9 cellular contexts compared by ENCODE assay signal in genomic region chr14:79809849-79810612, GRCh38.
DNase-seq lines count a peak whose midpoint lies in the region; ATAC-seq and TF ChIP-seq lines count a peak whose summit lies in the region.
"Had no signal": no experiment of that assay in that cellular context is flagged by ENCODE, and none has a peak within 500 bp of the region (broad histone marks: within the 10 kb centered on the region; RNA-seq: fewer than 3 reads in every experiment).

No MANE protein-coding gene starts in this region.

- H3K4me3 ChIP-seq in GM12865 (ENCODE audit: low read depth, low read length) = no peak overlapping the region
- H3K4me3 ChIP-seq in parathyroid adenoma (ENCODE audit: low read depth, low read length) = no peak overlapping the region

- H3K27me3 ChIP-seq in parathyroid adenoma (ENCODE audit: control insufficient read depth, insufficient read depth, low read length) = no peaks in the 10 kb centered on the region

- H3K4me1 Mint-ChIP-seq in chondrocyte (ENCODE audit: low read depth) = no peaks in the 10 kb centered on the region
- H3K4me1 Mint-ChIP-seq in activated T-helper 2 cell treated with anti-CD3 and anti-CD28 coated beads, Interferon-gamma antibody, Interleukin-2, Interleukin-4, amounts not matched to agents 10 μg/mL and 5 μg/mL and 100 μg/mL, durations not matched to agents 14 hours and 24 hours and 36 hours (ENCODE audit: low read depth) = no peaks in the 10 kb centered on the region
- H3K4me1 Mint-ChIP-seq in activated CD4-positive, alpha-beta memory T cell treated with anti-CD3 and anti-CD28 coated beads for 36 hours (ENCODE audit: low read depth) = no peaks in the 10 kb centered on the region
- H3K4me1 Mint-ChIP-seq in stimulated activated naive B cell treated with anti-CD40 and anti-IgM and Interleukin-4, amounts not matched to agents 10 μg/mL and 1 μg/mL and 100 μg/mL, for 72 hours = no peaks in the 10 kb centered on the region
- H3K4me1 Mint-ChIP-seq: memory B cell had no signal

- no peak overlapping the region for H2AFZ ChIP-seq in parathyroid adenoma

- POLR2A ChIA-PET in activated CD4-positive, alpha-beta memory T cell treated with anti-CD3 and anti-CD28 coated beads for 36 hours (lab: Charles Lee) = no interaction called here

- no peaks in the 10 kb centered on the region for H3K9me3 Mint-ChIP-seq in chondrocyte (ENCODE audit: low read depth)
- peaks cover 3 to 8% of the 10 kb centered on the region in 2 donors for H3K9me3 Mint-ChIP-seq in activated naive CD4-positive, alpha-beta T cell treated with anti-CD3 and anti-CD28 coated beads, Interleukin-2, amount 50 U/mL, for 72 hours
- peaks cover 15% of the 10 kb centered on the region for H3K9me3 Mint-ChIP-seq in activated T-helper 2 cell treated with anti-CD3 and anti-CD28 coated beads, Interferon-gamma antibody, Interleukin-2, Interleukin-4, amounts not matched to agents 10 μg/mL and 5 μg/mL and 100 μg/mL, durations not matched to agents 14 hours and 24 hours and 36 hours
- H3K9me3 Mint-ChIP-seq in activated CD4-positive, alpha-beta memory T cell treated with anti-CD3 and anti-CD28 coated beads for 36 hours = peaks cover 4% of the 10 kb centered on the region
- H3K9me3 Mint-ChIP-seq in stimulated activated naive B cell treated with anti-CD40 and anti-IgM and Interleukin-4, amounts not matched to agents 10 μg/mL and 1 μg/mL and 100 μg/mL, for 72 hours = peaks cover 0 to 1% of the 10 kb centered on the region in 2 donors

- no peaks in the 10 kb centered on the region for H3K36me3 Mint-ChIP-seq in chondrocyte (ENCODE audit: low read depth)
- no peaks in the 10 kb centered on the region for H3K36me3 Mint-ChIP-seq in activated naive CD4-positive, alpha-beta T cell treated with anti-CD3 and anti-CD28 coated beads, Interleukin-2, amount 50 U/mL, for 72 hours
- no peaks in the 10 kb centered on the region for H3K36me3 Mint-ChIP-seq in activated T-helper 2 cell treated with anti-CD3 and anti-CD28 coated beads, Interferon-gamma antibody, Interleukin-2, Interleukin-4, amounts not matched to agents 10 μg/mL and 5 μg/mL and 100 μg/mL, durations not matched to agents 14 hours and 24 hours and 36 hours (ENCODE audit: low read depth)
- H3K36me3 Mint-ChIP-seq in activated CD4-positive, alpha-beta memory T cell treated with anti-CD3 and anti-CD28 coated beads for 36 hours = no peaks in the 10 kb centered on the region
- no peaks in the 10 kb centered on the region for H3K36me3 Mint-ChIP-seq in stimulated activated naive B cell treated with anti-CD40 and anti-IgM and Interleukin-4, amounts not matched to agents 10 μg/mL and 1 μg/mL and 100 μg/mL, for 72 hours
- H3K36me3 Mint-ChIP-seq: memory B cell had no signal

- H3K27ac ChIP-seq in parathyroid adenoma = no peak overlapping the region

- no peaks in the 10 kb centered on the region for H3K27me3 Mint-ChIP-seq in chondrocyte (ENCODE audit: low read depth)
- no peaks in the 10 kb centered on the region for H3K27me3 Mint-ChIP-seq in activated T-helper 2 cell treated with anti-CD3 and anti-CD28 coated beads, Interferon-gamma antibody, Interleukin-2, Interleukin-4, amounts not matched to agents 10 μg/mL and 5 μg/mL and 100 μg/mL, durations not matched to agents 14 hours and 24 hours and 36 hours (ENCODE audit: low read depth)
- H3K27me3 Mint-ChIP-seq in activated CD4-positive, alpha-beta memory T cell treated with anti-CD3 and anti-CD28 coated beads for 36 hours = no peaks in the 10 kb centered on the region
- no peaks in the 10 kb centered on the region for H3K27me3 Mint-ChIP-seq in stimulated activated naive B cell treated with anti-CD40 and anti-IgM and Interleukin-4, amounts not matched to agents 10 μg/mL and 1 μg/mL and 100 μg/mL, for 72 hours
- H3K27me3 Mint-ChIP-seq: memory B cell had no signal

- no peak for TF ChIP-seq CTCF in GM12865 (IDR thresholded peaks at IDR 0.05; ENCODE audit: insufficient read depth, low read depth, low read length, missing control alignments)
- peak; percentile 62 for TF ChIP-seq CTCF in chondrocyte (IDR thresholded peaks at IDR 0.05)
- peak; percentile 23 for TF ChIP-seq CTCF in parathyroid adenoma (IDR thresholded peaks at IDR 0.05)

- DNase-seq in GM12865 (ENCODE audit: low read depth) = peak; percentile 15
- peak; percentile 42 to 56 for DNase-seq in NCI-H187 (lab: John Stamatoyannopoulos, UW)
- no peak for DNase-seq in chondrocyte (ENCODE audit: low spot score)
- no peak for DNase-seq in activated naive CD4-positive, alpha-beta T cell treated with anti-CD3 and anti-CD28 coated beads, Interleukin-2, amount 50 U/mL, for 72 hours (ENCODE audit: low spot score in 2 of 2)
- DNase-seq in activated T-helper 2 cell treated with anti-CD3 and anti-CD28 coated beads, Interferon-gamma antibody, Interleukin-2, Interleukin-4, amounts not matched to agents 10 μg/mL and 5 μg/mL and 100 μg/mL, durations not matched to agents 14 hours and 24 hours and 36 hours (ENCODE audit: low spot score) = no peak
- DNase-seq in activated CD4-positive, alpha-beta memory T cell treated with anti-CD3 and anti-CD28 coated beads for 36 hours = no peak
- DNase-seq in stimulated activated naive B cell treated with anti-CD40 and anti-IgM and Interleukin-4, amounts not matched to agents 10 μg/mL and 1 μg/mL and 100 μg/mL, for 72 hours = no peak

- CTCF ChIA-PET in activated CD4-positive, alpha-beta memory T cell treated with anti-CD3 and anti-CD28 coated beads for 36 hours (lab: Charles Lee) = no interaction called here

- H3K36me3 ChIP-seq in parathyroid adenoma (ENCODE audit: control insufficient read depth, insufficient read depth, low read length) = no peaks in the 10 kb centered on the region

- H3K27ac Mint-ChIP-seq in chondrocyte (ENCODE audit: unreplicated experiment) = no peak overlapping the region
- no peak overlapping the region for H3K27ac Mint-ChIP-seq in activated naive CD4-positive, alpha-beta T cell treated with anti-CD3 and anti-CD28 coated beads, Interleukin-2, amount 50 U/mL, for 72 hours
- H3K27ac Mint-ChIP-seq in activated T-helper 2 cell treated with anti-CD3 and anti-CD28 coated beads, Interferon-gamma antibody, Interleukin-2, Interleukin-4, amounts not matched to agents 10 μg/mL and 5 μg/mL and 100 μg/mL, durations not matched to agents 14 hours and 24 hours and 36 hours = no peak overlapping the region
- no peak overlapping the region for H3K27ac Mint-ChIP-seq in activated CD4-positive, alpha-beta memory T cell treated with anti-CD3 and anti-CD28 coated beads for 36 hours
- no peak overlapping the region for H3K27ac Mint-ChIP-seq in stimulated activated naive B cell treated with anti-CD40 and anti-IgM and Interleukin-4, amounts not matched to agents 10 μg/mL and 1 μg/mL and 100 μg/mL, for 72 hours
- H3K27ac Mint-ChIP-seq: memory B cell had no signal

- intact Hi-C loops in activated T-helper 2 cell treated with anti-CD3 and anti-CD28 coated beads, Interferon-gamma antibody, Interleukin-2, Interleukin-4, amounts not matched to agents 10 μg/mL and 5 μg/mL and 100 μg/mL, durations not matched to agents 14 hours and 24 hours and 36 hours (cut with micrococcal nuclease) = no loop called here
- intact Hi-C loops in activated CD4-positive, alpha-beta memory T cell treated with anti-CD3 and anti-CD28 coated beads for 36 hours (cut with micrococcal nuclease) = no loop called here

- H3K4me3 Mint-ChIP-seq in chondrocyte (ENCODE audit: unreplicated experiment) = no peak overlapping the region
- H3K4me3 Mint-ChIP-seq in activated T-helper 2 cell treated with anti-CD3 and anti-CD28 coated beads, Interferon-gamma antibody, Interleukin-2, Interleukin-4, amounts not matched to agents 10 μg/mL and 5 μg/mL and 100 μg/mL, durations not matched to agents 14 hours and 24 hours and 36 hours (ENCODE audit: low read depth) = no peak overlapping the region
- H3K4me3 Mint-ChIP-seq in activated CD4-positive, alpha-beta memory T cell treated with anti-CD3 and anti-CD28 coated beads for 36 hours = no peak overlapping the region
- no peak overlapping the region for H3K4me3 Mint-ChIP-seq in stimulated activated naive B cell treated with anti-CD40 and anti-IgM and Interleukin-4, amounts not matched to agents 10 μg/mL and 1 μg/mL and 100 μg/mL, for 72 hours
- H3K4me3 Mint-ChIP-seq: memory B cell had no signal

- H3K9me3 ChIP-seq in parathyroid adenoma (ENCODE audit: control insufficient read depth, low read length) = no peaks in the 10 kb centered on the region

- H3K9ac ChIP-seq in parathyroid adenoma = no peak overlapping the region

- no peaks in the 10 kb centered on the region for H3K4me1 ChIP-seq in parathyroid adenoma

- no peak overlapping the region for H3K4me2 ChIP-seq in parathyroid adenoma (ENCODE audit: low read length)

- no peak for ATAC-seq in activated naive CD4-positive, alpha-beta T cell treated with anti-CD3 and anti-CD28 coated beads, Interleukin-2, amount 50 U/mL, for 72 hours
- ATAC-seq in stimulated activated naive B cell treated with anti-CD40 and anti-IgM and Interleukin-4, amounts not matched to agents 10 μg/mL and 1 μg/mL and 100 μg/mL, for 72 hours (replicated peaks) = no peak

- no peaks in the 10 kb centered on the region for H3K79me2 ChIP-seq in parathyroid adenoma

Comparison
In these comparisons a context has a peak if more than half of its experiments do, and no peak if none do; other contexts are left out.
1. DNase-seq: peak in GM12865 (single experiment) and NCI-H187 (2 of 2); none in chondrocyte (single experiment), activated naive CD4-positive, alpha-beta T cell treated with anti-CD3 and anti-CD28 coated beads, Interleukin-2, amount 50 U/mL, for 72 hours (0 of 2), activated T-helper 2 cell treated with anti-CD3 and anti-CD28 coated beads, Interferon-gamma antibody, Interleukin-2, Interleukin-4, amounts not matched to agents 10 μg/mL and 5 μg/mL and 100 μg/mL, durations not matched to agents 14 hours and 24 hours and 36 hours (single experiment), activated CD4-positive, alpha-beta memory T cell treated with anti-CD3 and anti-CD28 coated beads for 36 hours (single experiment) and stimulated activated naive B cell treated with anti-CD40 and anti-IgM and Interleukin-4, amounts not matched to agents 10 μg/mL and 1 μg/mL and 100 μg/mL, for 72 hours (single experiment).